In the genomic region with DNA sequence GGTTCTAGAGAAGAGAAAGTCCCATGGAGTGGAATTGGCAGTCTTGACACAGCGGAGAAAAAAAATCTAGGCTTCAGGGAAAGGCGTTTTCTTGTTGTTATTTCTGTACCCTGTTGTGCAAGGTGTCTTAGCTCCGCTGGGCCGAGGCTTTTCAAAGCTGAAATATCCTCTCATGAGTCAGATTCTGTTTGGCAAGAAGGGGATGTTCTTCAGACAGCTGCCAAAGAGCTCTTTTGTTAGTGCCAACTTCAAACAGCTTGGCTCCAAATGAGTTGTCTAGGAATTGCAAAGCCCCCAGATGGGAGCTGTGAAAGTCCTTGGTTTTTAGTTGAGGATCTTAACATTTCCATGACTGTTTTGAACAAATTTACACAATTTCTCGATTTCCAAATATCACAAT, we compare ENCODE assay signal across 8 cellular contexts. TPM values are rescaled to one million over a fixed set of nuclear protein-coding genes. Genes with fewer than 3 reads are reported as not detected.
A peak's percentile ranks its signal among the peaks of the same experiment; 100 is the strongest.
DNase-seq lines count a peak whose midpoint lies in the region; ATAC-seq, FAIRE-seq and TF ChIP-seq lines count a peak whose summit lies in the region.

No MANE protein-coding gene starts in this region.

- TF ChIP-seq EP300 in K562 (IDR thresholded peaks at IDR 0.05; ENCODE audit: low read length) = no peak

- peak overlapping the region; percentile 61 for H3K4me2 ChIP-seq in K562 (ENCODE audit: insufficient read depth, low read length)

- WGBS in K562 (ENCODE audit: insufficient coverage, low coverage, missing lambda C conversion rate) = 17% methylated on average over 5 of the region's 5 CpGs

- H3K9me3 ChIP-seq in CD4-positive, alpha-beta T cell (ENCODE audit: control insufficient read depth, low read length) = no peaks in the 10 kb centered on the region
- no peaks in the 10 kb centered on the region for H3K9me3 ChIP-seq in K562 (replicated peaks; ENCODE audit: control insufficient read depth, insufficient read depth, low read depth, low read length)

- TF ChIP-seq RAD21 in K562 (CRISPR knock-in tag; conservative IDR thresholded peaks at IDR 0.05 in 1 of 2, IDR thresholded peaks at IDR 0.05 in 1 of 2) = no peak

- no peak overlapping the region for H3K27ac ChIP-seq in CD4-positive, alpha-beta T cell (ENCODE audit: low read depth, low read length)
- no peak overlapping the region for H3K27ac ChIP-seq in K562 (ENCODE audit: extremely low read depth, low read depth, low read length)
- H3K27ac ChIP-seq in substantia nigra (ENCODE audit: low read depth, low read length, poor library complexity, severe bottlenecking) = no peak overlapping the region

- no TSS peak for BruUV-seq in K562 (replicated peaks; lab: Mats Ljungman, UMichigan)

- intact Hi-C loops in CD4-positive, alpha-beta T cell (cut with DNase I, micrococcal nuclease) = no loop called here
- intact Hi-C loops in K562 (cut with micrococcal nuclease) = no loop called here

- no peak for DNase-seq in CD4-positive, alpha-beta T cell
- DNase-seq in LHCN-M2 (ENCODE audit: low read depth) (peak; percentile 96), K562 (ENCODE audit: extremely low read depth in 1 of 4, low spot score in 3 of 4) (peak in 1 of 4 experiments; percentile 26), kidney tubule cell (ENCODE audit: low spot score) (peak; percentile 82), substantia nigra (lab: John Stamatoyannopoulos, UW) (peak in 28 of 49 donors; percentile 1 to 76 (median 14)), WTC11 (ENCODE audit: low spot score) (no peak), cortex of kidney (lab: John Stamatoyannopoulos, UW) (no peak)
- no peak for DNase-seq in activated CD4-positive, CD25-positive, alpha-beta regulatory T cell treated with anti-CD3 and anti-CD28 coated beads, Interleukin-2, amount 50 U/mL, for 72 hours

- H3K4me3 Mint-ChIP-seq in CD4-positive, alpha-beta T cell = peak overlapping the region; percentile 99
- no peak overlapping the region for H3K4me3 Mint-ChIP-seq in WTC11

- H2AFZ ChIP-seq in K562 (ENCODE audit: low read depth, low read length) = no peak overlapping the region

- peaks cover 41% of the 10 kb centered on the region; the same call in 2 of the 3 replicates for H3K36me3 ChIP-seq in K562 (ENCODE audit: control insufficient read depth, insufficient read depth, low read length)

- peak overlapping the region; percentile 89 for H3K4me3 ChIP-seq in K562

- peak overlapping the region; percentile 90 for H3K27ac Mint-ChIP-seq in CD4-positive, alpha-beta T cell
- no peak overlapping the region for H3K27ac Mint-ChIP-seq in WTC11

- peaks cover 78% of the 10 kb centered on the region for H3K79me2 ChIP-seq in K562 (ENCODE audit: control insufficient read depth, insufficient read depth, low read length)

- no peaks in the 10 kb centered on the region for H3K9me3 Mint-ChIP-seq in CD4-positive, alpha-beta T cell
- no peaks in the 10 kb centered on the region for H3K9me3 Mint-ChIP-seq in WTC11

- no peak for TF ChIP-seq POLR2A in K562 (conservative IDR thresholded peaks at IDR 0.05)

- POLR2A ChIA-PET in CD4-positive, alpha-beta T cell (lab: Charles Lee) = no interaction called here
- POLR2A ChIA-PET in K562 (lab: Yijun Ruan, JAX) (interaction anchor here (0.6 to 1.6 kb wide), 3 partner anchors 25 to 476 kb away, joined by 3 to 4 read pairs (median 3); no protein-coding TSS in a partner anchor), WTC11 (lab: Charles Lee) (no interaction called here)

- peaks cover 47% of the 10 kb centered on the region for H3K36me3 Mint-ChIP-seq in CD4-positive, alpha-beta T cell (ENCODE audit: low read depth)
- peaks cover 31% of the 10 kb centered on the region for H3K36me3 Mint-ChIP-seq in WTC11

- peaks cover 9 to 21% of the 10 kb centered on the region in 2 experiments; a peak in 4 of 5 replicates for H3K4me1 ChIP-seq in K562 (replicated peaks in 1 of 2; ENCODE audit: control insufficient read depth in 2 of 2, insufficient read depth in 2 of 2, low read length in 2 of 2)

- in situ Hi-C loops in K562 (cut with MboI) = no loop called here

- H4K20me1 ChIP-seq in K562 (replicated peaks; ENCODE audit: control insufficient read depth, insufficient read depth, low read length) = peaks cover 4% of the 10 kb centered on the region

- peak overlapping the region in 1 of 2 experiments; percentile 84; a peak in 3 of 4 replicates for H3K9ac ChIP-seq in K562 (ENCODE audit: insufficient read depth in 1 of 2, low read depth in 2 of 2, low read length in 2 of 2)

- H3K9me1 ChIP-seq in K562 (ENCODE audit: control insufficient read depth, insufficient read depth, low read length) = no peaks in the 10 kb centered on the region

- H3K27me3 ChIP-seq in CD4-positive, alpha-beta T cell (ENCODE audit: control insufficient read depth, insufficient read depth, low read length) = no peaks in the 10 kb centered on the region
- H3K27me3 ChIP-seq in K562 (ENCODE audit: control insufficient read depth in 2 of 2, insufficient read depth in 2 of 2, low read length in 2 of 2) = no peaks in the 10 kb centered on the region

- CTCF ChIA-PET in CD4-positive, alpha-beta T cell (lab: Charles Lee) = interaction anchor here (4.5 kb wide), 1 partner anchor 479 kb away, joined by 14 read pairs; no protein-coding TSS in a partner anchor
- CTCF ChIA-PET in K562 (lab: Yijun Ruan, JAX; ENCODE audit: low intra/inter-chr PET ratio) = no interaction called here
- CTCF ChIA-PET in WTC11 (lab: Charles Lee) = no interaction called here

- FAIRE-seq in K562 (lab: Jason Lieb, UNC) = no peak

- no peaks in the 10 kb centered on the region for H3K27me3 Mint-ChIP-seq in CD4-positive, alpha-beta T cell
- no peaks in the 10 kb centered on the region for H3K27me3 Mint-ChIP-seq in WTC11 (ENCODE audit: low read depth)

- no peak for ATAC-seq in CD4-positive, alpha-beta T cell (ENCODE audit: poor library complexity)
- ATAC-seq in K562 (no peak), WTC11 (no peak)

- H3K4me1 Mint-ChIP-seq in CD4-positive, alpha-beta T cell (ENCODE audit: low read depth) = peaks cover 52% of the 10 kb centered on the region
- peaks cover 12% of the 10 kb centered on the region for H3K4me1 Mint-ChIP-seq in WTC11

- no peak for TF ChIP-seq CTCF in CD4-positive, alpha-beta T cell (IDR thresholded peaks at IDR 0.05)
- TF ChIP-seq CTCF in K562 (IDR thresholded peaks at IDR 0.05 in 2 of 3, conservative IDR thresholded peaks at IDR 0.05 in 1 of 3; ENCODE audit: insufficient read depth in 2 of 3, low read depth in 1 of 3, low read length in 3 of 3) (no peak), WTC11 (IDR thresholded peaks at IDR 0.05) (no peak)

RNA-seq across cellular contexts. Expression of gene CRLS1, which starts 2.3 kb away (rescaled TPM):
- total RNA-seq in CD4-positive, alpha-beta T cell = 1 to 10 TPM; 6.7 to 7.6 TPM
- total RNA-seq in LHCN-M2 (2014; rRNA removed) (33.0 and 37.8 TPM in 2 replicates), K562 (2014; rRNA removed) (28.3 and 28.9 TPM in 2 replicates), K562 (2014; rRNA removed; fragmentation: Illumina TruSeq; extraction: Trizol) (74.1 and 81.4 TPM in 2 replicates), K562 (2015; rRNA removed; fragmentation: Illumina TruSeq; extraction: Trizol) (49.9 and 54.3 TPM in 2 replicates), K562 (2021) (46.7 and 47.8 TPM in 2 replicates), WTC11 (2021) (36.1 to 44.0 TPM (median 36.8 TPM) in 3 replicates)
- 31.2 TPM for polyA plus RNA-seq in LHCN-M2 (2012)
- total RNA-seq in K562 (2011; cell fraction: chromatin; rRNA removed; ENCODE audit: low replicate concordance) = 36.0 and 88.9 TPM in 2 replicates
- total RNA-seq in K562 (2011; cell fraction: nucleolus; rRNA removed) = 19.5 and 24.9 TPM in 2 replicates
- 49.1 and 66.4 TPM in 2 replicates for total RNA-seq in K562 (2011; cell fraction: nucleoplasm; rRNA removed)
- polyA plus RNA-seq in K562 (2011; rRNA removed) (149 and 195 TPM in 2 replicates), K562 (2014; fragmentation: Illumina TruSeq; extraction: Trizol) (51.5 and 54.2 TPM in 2 replicates), K562 (2014; fragmentation: Nextera tagmentation; extraction: Ambion mirVana) (10 to 100 TPM; 10.9 to 15.1 TPM), K562 (2014; rRNA removed) (54.7 and 57.6 TPM in 2 replicates)
- 61.1 and 133 TPM in 2 replicates for polyA plus RNA-seq in K562 (2011; cell fraction: cytosol; rRNA removed)
- polyA plus RNA-seq in K562 (2011; cell fraction: nucleus; rRNA removed) = 40.1 and 97.3 TPM in 2 replicates
- polyA plus RNA-seq in K562 (2012) = 36.6 and 43.0 TPM in 2 replicates
- polyA minus RNA-seq in K562 (2011; rRNA and poly(A)+ RNA removed) = 87.3 and 128 TPM in 2 replicates
- polyA minus RNA-seq in K562 (2011; cell fraction: cytosol; rRNA and poly(A)+ RNA removed) = 24.5 and 28.9 TPM in 2 replicates
- 13.7 and 29.1 TPM in 2 replicates for polyA minus RNA-seq in K562 (2011; cell fraction: nucleus; rRNA and poly(A)+ RNA removed)

RNA-seq across cellular contexts. Expression of gene LRRN4, which starts 45.6 kb away (rescaled TPM):
- total RNA-seq in CD4-positive, alpha-beta T cell = under 1 TPM; 0.08 to 0.17 TPM
- total RNA-seq in LHCN-M2 (2014; rRNA removed) (not detected in 2 replicates), K562 (2014; rRNA removed) (not detected in 2 replicates), K562 (2014; rRNA removed; fragmentation: Illumina TruSeq; extraction: Trizol) (not detected in 2 replicates), K562 (2015; rRNA removed; fragmentation: Illumina TruSeq; extraction: Trizol) (not detected in 2 replicates), K562 (2021) (not detected in 2 replicates), WTC11 (2021) (0.32 to 0.64 TPM (median 0.48 TPM) in 3 replicates)
- polyA plus RNA-seq in LHCN-M2 (2012) = not detected
- total RNA-seq in K562 (2011; cell fraction: chromatin; rRNA removed; ENCODE audit: low replicate concordance) = not detected in 2 replicates
- not detected in 2 replicates for total RNA-seq in K562 (2011; cell fraction: nucleolus; rRNA removed)
- total RNA-seq in K562 (2011; cell fraction: nucleoplasm; rRNA removed) = not detected in 2 replicates
- polyA plus RNA-seq in K562 (2011; rRNA removed) (not detected in 2 replicates), K562 (2014; fragmentation: Illumina TruSeq; extraction: Trizol) (not detected in 2 replicates), K562 (2014; fragmentation: Nextera tagmentation; extraction: Ambion mirVana) (not detected), K562 (2014; rRNA removed) (not detected in 2 replicates)
- polyA plus RNA-seq in K562 (2011; cell fraction: cytosol; rRNA removed) = not detected in 2 replicates
- polyA plus RNA-seq in K562 (2011; cell fraction: nucleus; rRNA removed) = not detected in 2 replicates
- 0.04 TPM in 1 of 2 replicates, not detected in the other for polyA plus RNA-seq in K562 (2012)
- not detected in 2 replicates for polyA minus RNA-seq in K562 (2011; rRNA and poly(A)+ RNA removed)
- not detected in 2 replicates for polyA minus RNA-seq in K562 (2011; cell fraction: cytosol; rRNA and poly(A)+ RNA removed)
- polyA minus RNA-seq in K562 (2011; cell fraction: nucleus; rRNA and poly(A)+ RNA removed) = not detected in 2 replicates

RNA-seq across cellular contexts. Expression of gene MCM8, which starts 57.8 kb away (rescaled TPM):
- 1 to 10 TPM; 1.4 to 1.7 TPM for total RNA-seq in CD4-positive, alpha-beta T cell
- 34.1 and 34.3 TPM in 2 replicates for total RNA-seq in LHCN-M2 (2014; rRNA removed)
- polyA plus RNA-seq in LHCN-M2 (2012) = 5.0 TPM
- total RNA-seq in K562 (2011; cell fraction: chromatin; rRNA removed; ENCODE audit: low replicate concordance) = 15.0 and 59.9 TPM in 2 replicates
- 6.3 and 9.6 TPM in 2 replicates for total RNA-seq in K562 (2011; cell fraction: nucleolus; rRNA removed)
- 15.5 and 18.9 TPM in 2 replicates for total RNA-seq in K562 (2011; cell fraction: nucleoplasm; rRNA removed)
- total RNA-seq in K562 (2014; rRNA removed) = 19.3 and 22.5 TPM in 2 replicates
- total RNA-seq in K562 (2014; rRNA removed; fragmentation: Illumina TruSeq; extraction: Trizol) = 43.8 and 46.2 TPM in 2 replicates
- 35.1 and 37.4 TPM in 2 replicates for total RNA-seq in K562 (2015; rRNA removed; fragmentation: Illumina TruSeq; extraction: Trizol)
- 21.5 and 21.8 TPM in 2 replicates for total RNA-seq in K562 (2021)
- polyA plus RNA-seq in K562 (2011; rRNA removed) = 38.1 and 43.2 TPM in 2 replicates
- polyA plus RNA-seq in K562 (2011; cell fraction: cytosol; rRNA removed) = 5.4 and 15.5 TPM in 2 replicates
- polyA plus RNA-seq in K562 (2011; cell fraction: nucleus; rRNA removed) = 21.4 and 36.2 TPM in 2 replicates
- 18.8 and 18.9 TPM in 2 replicates for polyA plus RNA-seq in K562 (2012)
- 31.6 and 35.0 TPM in 2 replicates for polyA plus RNA-seq in K562 (2014; fragmentation: Illumina TruSeq; extraction: Trizol)
- polyA plus RNA-seq in K562 (2014; fragmentation: Nextera tagmentation; extraction: Ambion mirVana) = 1 to 10 TPM; 4.5 to 9.0 TPM
- 25.4 and 30.5 TPM in 2 replicates for polyA plus RNA-seq in K562 (2014; rRNA removed)
- 30.4 and 40.8 TPM in 2 replicates for polyA minus RNA-seq in K562 (2011; rRNA and poly(A)+ RNA removed)
- polyA minus RNA-seq in K562 (2011; cell fraction: cytosol; rRNA and poly(A)+ RNA removed) = 10.7 and 11.6 TPM in 2 replicates
- polyA minus RNA-seq in K562 (2011; cell fraction: nucleus; rRNA and poly(A)+ RNA removed) = 8.5 and 18.7 TPM in 2 replicates
- 28.0 to 29.5 TPM (median 29.5 TPM) in 3 replicates for total RNA-seq in WTC11 (2021)

RNA-seq across cellular contexts. Expression of gene TRMT6, which starts 57.9 kb away (rescaled TPM):
- total RNA-seq in CD4-positive, alpha-beta T cell = 1 to 10 TPM; 8.1 TPM
- total RNA-seq in LHCN-M2 (2014; rRNA removed) (38.9 and 40.7 TPM in 2 replicates), K562 (2014; rRNA removed) (15.8 and 17.9 TPM in 2 replicates), K562 (2014; rRNA removed; fragmentation: Illumina TruSeq; extraction: Trizol) (15.6 and 17.0 TPM in 2 replicates), K562 (2015; rRNA removed; fragmentation: Illumina TruSeq; extraction: Trizol) (15.0 and 16.8 TPM in 2 replicates), K562 (2021) (12.8 and 14.4 TPM in 2 replicates), WTC11 (2021) (15.4 to 17.2 TPM (median 16.7 TPM) in 3 replicates)
- 11.0 TPM for polyA plus RNA-seq in LHCN-M2 (2012)
- 5.0 and 7.8 TPM in 2 replicates for total RNA-seq in K562 (2011; cell fraction: chromatin; rRNA removed; ENCODE audit: low replicate concordance)
- 2.7 and 2.9 TPM in 2 replicates for total RNA-seq in K562 (2011; cell fraction: nucleolus; rRNA removed)
- 3.4 and 7.2 TPM in 2 replicates for total RNA-seq in K562 (2011; cell fraction: nucleoplasm; rRNA removed)
- polyA plus RNA-seq in K562 (2011; rRNA removed) (10.8 and 11.3 TPM in 2 replicates), K562 (2014; fragmentation: Illumina TruSeq; extraction: Trizol) (19.4 and 21.3 TPM in 2 replicates), K562 (2014; fragmentation: Nextera tagmentation; extraction: Ambion mirVana) (10 to 100 TPM; 10.6 to 13.5 TPM), K562 (2014; rRNA removed) (16.9 and 19.6 TPM in 2 replicates)
- 2.8 and 5.3 TPM in 2 replicates for polyA plus RNA-seq in K562 (2011; cell fraction: cytosol; rRNA removed)
- polyA plus RNA-seq in K562 (2011; cell fraction: nucleus; rRNA removed) = 6.0 and 6.8 TPM in 2 replicates
- 8.9 and 12.8 TPM in 2 replicates for polyA plus RNA-seq in K562 (2012)
- polyA minus RNA-seq in K562 (2011; rRNA and poly(A)+ RNA removed) = 9.9 and 13.3 TPM in 2 replicates
- 3.5 and 4.5 TPM in 2 replicates for polyA minus RNA-seq in K562 (2011; cell fraction: cytosol; rRNA and poly(A)+ RNA removed)
- polyA minus RNA-seq in K562 (2011; cell fraction: nucleus; rRNA and poly(A)+ RNA removed) = 2.3 and 4.7 TPM in 2 replicates

Comparison
In these comparisons a context has a peak if more than half of its experiments do, and no peak if none do; other contexts are left out.
1. DNase-seq: peak in LHCN-M2 (single experiment), kidney tubule cell (single experiment) and substantia nigra (28 of 49); none in CD4-positive, alpha-beta T cell (0 of 10), WTC11 (single experiment), cortex of kidney (single experiment) and activated CD4-positive, CD25-positive, alpha-beta regulatory T cell treated with anti-CD3 and anti-CD28 coated beads, Interleukin-2, amount 50 U/mL, for 72 hours (single experiment).